ENCODE assay signal across 1 cellular context in the genomic region with DNA sequence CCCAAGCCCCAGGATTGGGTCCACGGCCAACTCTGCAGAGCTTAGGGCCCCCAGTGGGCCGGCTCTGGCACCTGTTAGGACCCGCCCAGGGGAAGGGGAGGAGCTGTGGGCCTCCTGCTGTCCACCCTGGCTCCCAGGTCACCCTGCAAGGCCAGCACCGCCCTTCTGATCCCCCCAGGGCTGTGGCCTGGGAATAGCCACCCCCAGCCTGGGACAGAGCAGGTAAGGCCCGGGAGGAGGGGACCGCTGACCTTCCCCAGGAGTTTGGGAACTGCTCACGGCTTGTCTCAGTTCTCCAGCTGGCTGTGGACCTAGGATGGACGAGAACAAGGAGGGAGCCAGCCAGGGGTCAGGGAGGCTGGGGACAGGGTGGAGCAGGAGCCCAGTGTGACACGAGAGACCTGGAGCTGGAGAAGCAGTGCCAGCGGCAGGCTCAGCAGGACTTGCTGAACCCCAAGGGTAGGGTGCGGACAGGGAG.
TF ChIP-seq lines count a peak whose summit lies in the region.

No MANE protein-coding gene starts in this region.

TF ChIP-seq in K562, 482 proteins besides CTCF, POLR2A, EP300 and RAD21:
- TF ChIP-seq HNRNPH1 (optimal IDR thresholded peaks at IDR 0.05; ENCODE audit: low read depth, low read length) (no peak), ESRRB (CRISPR knock-in tag; IDR thresholded peaks at IDR 0.05; ENCODE audit: borderline replicate concordance) (no peak), RBBP5 (IDR thresholded peaks at IDR 0.05; ENCODE audit: borderline replicate concordance, insufficient read depth, low read length, poor library complexity, severe bottlenecking) (no peak), CBX8 (IDR thresholded peaks at IDR 0.05; ENCODE audit: borderline replicate concordance, extremely low read depth, low read depth, low read length, poor library complexity, severe bottlenecking) (no peak), NFIX (CRISPR knock-in tag; IDR thresholded peaks at IDR 0.05; ENCODE audit: low read depth) (no peak), NR2F6 (CRISPR knock-in tag; IDR thresholded peaks at IDR 0.05) (no peak), KLF13 (tag; IDR thresholded peaks at IDR 0.05; ENCODE audit: borderline replicate concordance, low read depth) (no peak), ZNF134 (CRISPR knock-in tag; conservative IDR thresholded peaks at IDR 0.05) (no peak), CREBBP (IDR thresholded peaks at IDR 0.05; ENCODE audit: low read depth, low read length) (no peak), DIDO1 (tag; IDR thresholded peaks at IDR 0.05; ENCODE audit: low read depth) (no peak), CBX1 (IDR thresholded peaks at IDR 0.05; ENCODE audit: low read depth) (no peak), ELF1 (tag; IDR thresholded peaks at IDR 0.05) (no peak), EZH2 (IDR thresholded peaks at IDR 0.05; ENCODE audit: borderline replicate concordance, low read depth, low read length) (no peak)
- TF ChIP-seq, protein P1, sequence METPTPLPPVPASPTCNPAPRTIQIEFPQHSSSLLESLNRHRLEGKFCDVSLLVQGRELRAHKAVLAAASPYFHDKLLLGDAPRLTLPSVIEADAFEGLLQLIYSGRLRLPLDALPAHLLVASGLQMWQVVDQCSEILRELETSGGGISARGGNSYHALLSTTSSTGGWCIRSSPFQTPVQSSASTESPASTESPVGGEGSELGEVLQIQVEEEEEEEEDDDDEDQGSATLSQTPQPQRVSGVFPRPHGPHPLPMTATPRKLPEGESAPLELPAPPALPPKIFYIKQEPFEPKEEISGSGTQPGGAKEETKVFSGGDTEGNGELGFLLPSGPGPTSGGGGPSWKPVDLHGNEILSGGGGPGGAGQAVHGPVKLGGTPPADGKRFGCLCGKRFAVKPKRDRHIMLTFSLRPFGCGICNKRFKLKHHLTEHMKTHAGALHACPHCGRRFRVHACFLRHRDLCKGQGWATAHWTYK (CRISPR knock-in tag; IDR thresholded peaks at IDR 0.05) = no peak
- TF ChIP-seq, protein P2, sequence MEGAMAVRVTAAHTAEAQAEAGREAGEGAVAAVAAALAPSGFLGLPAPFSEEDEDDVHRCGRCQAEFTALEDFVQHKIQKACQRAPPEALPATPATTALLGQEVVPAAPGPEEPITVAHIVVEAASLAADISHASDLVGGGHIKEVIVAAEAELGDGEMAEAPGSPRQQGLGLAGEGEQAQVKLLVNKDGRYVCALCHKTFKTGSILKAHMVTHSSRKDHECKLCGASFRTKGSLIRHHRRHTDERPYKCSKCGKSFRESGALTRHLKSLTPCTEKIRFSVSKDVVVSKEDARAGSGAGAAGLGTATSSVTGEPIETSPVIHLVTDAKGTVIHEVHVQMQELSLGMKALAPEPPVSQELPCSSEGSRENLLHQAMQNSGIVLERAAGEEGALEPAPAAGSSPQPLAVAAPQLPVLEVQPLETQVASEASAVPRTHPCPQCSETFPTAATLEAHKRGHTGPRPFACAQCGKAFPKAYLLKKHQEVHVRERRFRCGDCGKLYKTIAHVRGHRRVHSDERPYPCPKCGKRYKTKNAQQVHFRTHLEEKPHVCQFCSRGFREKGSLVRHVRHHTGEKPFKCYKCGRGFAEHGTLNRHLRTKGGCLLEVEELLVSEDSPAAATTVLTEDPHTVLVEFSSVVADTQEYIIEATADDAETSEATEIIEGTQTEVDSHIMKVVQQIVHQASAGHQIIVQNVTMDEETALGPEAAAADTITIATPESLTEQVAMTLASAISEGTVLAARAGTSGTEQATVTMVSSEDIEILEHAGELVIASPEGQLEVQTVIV (CRISPR knock-in tag; IDR thresholded peaks at IDR 0.05; ENCODE audit: borderline replicate concordance) = no peak
